12 cellular contexts compared by ENCODE assay signal in genomic region chr19:40740747-40741146, GRCh38. TPM values are rescaled to one million over a fixed set of nuclear protein-coding genes. Genes with fewer than 3 reads are reported as not detected.
A peak's percentile ranks its signal among the peaks of the same experiment; 100 is the strongest.
DNase-seq lines count a peak whose midpoint lies in the region; ATAC-seq and TF ChIP-seq lines count a peak whose summit lies in the region.
"Had no signal": no experiment of that assay in that cellular context is flagged by ENCODE, and none has a peak within 500 bp of the region (broad histone marks: within the 10 kb centered on the region; RNA-seq: fewer than 3 reads in every experiment).

No MANE protein-coding gene starts in this region.

- H4K20me1 ChIP-seq in H9 (ENCODE audit: control insufficient read depth, insufficient read depth, insufficient read length): no peaks in the 10 kb centered on the region

- no peak overlapping the region for H2BK5ac ChIP-seq in H9 (ENCODE audit: insufficient read length, low read length)

- H3K4me1 ChIP-seq in H9 (ENCODE audit: insufficient read depth, low read length) (0 out of 2 replicates have a peak, but pooled peaks cover 4% of the 10 kb centered on the region), adrenal gland (replicated peaks in 1 of 2) (peaks cover 0 to 10% of the 10 kb centered on the region in 2 donors)

- H3K9me3 Mint-ChIP-seq in H9: no peaks in the 10 kb centered on the region

- H3K4me3 ChIP-seq in epithelial cell of esophagus (ENCODE audit: low read length) (no peak overlapping the region), lower leg skin (ENCODE audit: low read depth, poor library complexity, severe bottlenecking) (no peak overlapping the region), adrenal gland (no peak overlapping the region)

- H4K5ac ChIP-seq in H9 (ENCODE audit: insufficient read length, low read depth, low read length): no peak overlapping the region

- no peak overlapping the region for H3T11ph ChIP-seq in H9 (ENCODE audit: low read length)

- H3K27ac ChIP-seq in H9 (ENCODE audit: insufficient read length, low read depth, low read length) (no peak overlapping the region), adrenal gland (peak overlapping the region in 1 of 5 donors; percentile 3)
- H3K27ac ChIP-seq: VCaP had no signal

- H2AK5ac ChIP-seq in H9 (ENCODE audit: insufficient read length, low read length): no peak overlapping the region

- H3K4me2 ChIP-seq in H9 (ENCODE audit: insufficient read depth, insufficient read length, low read length): no peak overlapping the region

- H3K14ac ChIP-seq in H9 (ENCODE audit: insufficient read depth, low read length): no peak overlapping the region

- DNase-seq in H9: no peak
- peak; percentile 66 for DNase-seq in epithelial cell of esophagus (ENCODE audit: low read depth)
- peak; percentile 89 to 96 for DNase-seq in lower leg skin (ENCODE audit: low spot score in 2 of 2)
- DNase-seq in stromal cell of bone marrow (ENCODE audit: low read depth): peak; percentile 83
- DNase-seq in NCI-H69 (lab: John Stamatoyannopoulos, UW): no peak
- no peak for DNase-seq in adrenal gland
- DNase-seq: activated effector memory CD4-positive, alpha-beta T cell treated with Interleukin-2 at 50 U/mL for 16 hours; stimulated activated CD4-positive, alpha-beta T cell treated with anti-CD3 and anti-CD28 coated beads, Interleukin-2, amount 100 ng/mL, for 24 hours had no signal

- intact Hi-C loops in lower leg skin (cut with DNase I; ENCODE audit: low total_unique reads) (no loop called here), adrenal gland (cut with DNase I) (no loop called here)

- no peak overlapping the region for H3K4me3 Mint-ChIP-seq in H9

- H3K9me3 ChIP-seq in H9 (ENCODE audit: control insufficient read depth, low read depth, low read length) (no peaks in the 10 kb centered on the region), adrenal gland (replicated peaks in 1 of 3) (no peaks in the 10 kb centered on the region)

- no peak overlapping the region for H3K18ac ChIP-seq in H9 (ENCODE audit: insufficient read length, low read depth, low read length)

- TF ChIP-seq POLR2A in lower leg skin (IDR thresholded peaks at IDR 0.05) (no peak), adrenal gland (IDR thresholded peaks at IDR 0.05) (no peak)

- no peaks in the 10 kb centered on the region for H3K27me3 ChIP-seq in H9 (ENCODE audit: insufficient read depth, low read length)
- H3K27me3 ChIP-seq in adrenal gland: no peaks in the 10 kb centered on the region

- peak overlapping the region in 2 of 3 experiments; percentile 51 to 92; a peak in 4 of 7 replicates for H3K27ac Mint-ChIP-seq in H9

- no peaks in the 10 kb centered on the region for H3K23me2 ChIP-seq in H9 (ENCODE audit: insufficient read length, low read depth, low read length, poor library complexity, severe bottlenecking)

- H2BK12ac ChIP-seq in H9 (ENCODE audit: insufficient read length, low read depth, low read length): no peak overlapping the region

- ATAC-seq in HG03460 (IDR thresholded peaks at IDR 0.05; ENCODE audit: unreplicated experiment) (no peak), GM18520 (IDR thresholded peaks at IDR 0.05; ENCODE audit: unreplicated experiment) (no peak)

- WGBS in H9 (ENCODE audit: extremely low coverage, insufficient read length, low lambda C conversion rate): no CpG with 5 or more reads among the region's 6 CpGs
- WGBS in lower leg skin, 2 donors: 23 to 32% methylated on average over 6 of the region's 6 CpGs
- WGBS in adrenal gland, 4 donors: 70 to 90% (median 87%) methylated on average over 5 to 6 of the region's 6 CpGs

- no peak overlapping the region for H4K91ac ChIP-seq in H9 (ENCODE audit: insufficient read length, low read depth, low read length)

- H3K56ac ChIP-seq in H9 (ENCODE audit: insufficient read length, low read depth, low read length): no peak overlapping the region

- peaks cover 6 to 37% (median 30%) of the 10 kb centered on the region in 3 experiments; a peak in 6 of 7 replicates for H3K36me3 Mint-ChIP-seq in H9 (ENCODE audit: insufficient read depth in 1 of 3, low read depth in 3 of 3)

- H3K79me1 ChIP-seq in H9 (ENCODE audit: insufficient read depth, low read depth, low read length, poor library complexity, severe bottlenecking): no peaks in the 10 kb centered on the region

- H2AFZ ChIP-seq in H9 (ENCODE audit: low read length): no peak overlapping the region

- H2BK20ac ChIP-seq in H9 (ENCODE audit: low read depth, low read length, poor library complexity, severe bottlenecking): no peak overlapping the region

- H3K23ac ChIP-seq in H9 (ENCODE audit: insufficient read length, low read depth, low read length): no peak overlapping the region

- peaks cover 11 to 15% of the 10 kb centered on the region in 2 experiments for H3K4me1 Mint-ChIP-seq in H9

- peaks cover 0 to 49% of the 10 kb centered on the region in 2 donors for H3K36me3 ChIP-seq in adrenal gland (replicated peaks in 1 of 2)

- H2BK15ac ChIP-seq in H9 (ENCODE audit: low read depth, low read length): no peak overlapping the region

- no peak overlapping the region for H2BK120ac ChIP-seq in H9 (ENCODE audit: low read depth, low read length, poor library complexity, severe bottlenecking)

- H3K79me2 ChIP-seq in H9 (ENCODE audit: insufficient read depth, low read length): no peaks in the 10 kb centered on the region

- H3K27me3 Mint-ChIP-seq in H9 (ENCODE audit: low read depth): no peaks in the 10 kb centered on the region

- TF ChIP-seq CTCF in H9 (conservative IDR thresholded peaks at IDR 0.05) (no peak), epithelial cell of esophagus (IDR thresholded peaks at IDR 0.05; ENCODE audit: insufficient read depth, low read depth, low read length, missing control alignments) (no peak), lower leg skin (IDR thresholded peaks at IDR 0.05) (no peak), adrenal gland (IDR thresholded peaks at IDR 0.05) (no peak)

- no peak overlapping the region for H3K4ac ChIP-seq in H9 (ENCODE audit: low read depth, low read length)

- no peak overlapping the region for H4K8ac ChIP-seq in H9 (replicated peaks; ENCODE audit: insufficient read length, low read depth, low read length)

- H3K9ac ChIP-seq in H9 (ENCODE audit: extremely low read depth, insufficient read length, low read length): no peak overlapping the region

RNA-seq across cellular contexts. Expression of gene ACTMAP, which starts 9.5 kb away (rescaled TPM):
- 27.7 and 31.5 TPM in 2 replicates for total RNA-seq in H9 (2021)
- 1 to 10 TPM; 4.1 to 8.5 (median 4.6) TPM for total RNA-seq in lower leg skin
- 10 to 100 TPM in 5 of 8 donors, 1 to 10 TPM in 3; 5.9 to 17.5 (median 12.2) TPM for total RNA-seq in adrenal gland
- polyA plus RNA-seq in adrenal gland: 10 to 100 TPM in 2 of 3 donors, 1 to 10 TPM in 1; 7.9 to 28.0 (median 18.6) TPM

RNA-seq across cellular contexts. Expression of gene SNRPA, which starts 10.3 kb away (rescaled TPM):
- total RNA-seq in H9 (2021): 199 and 225 TPM in 2 replicates
- 10 to 100 TPM; 18.0 to 52.4 (median 44.9) TPM for total RNA-seq in lower leg skin
- 10 to 100 TPM; 18.5 to 91.3 (median 57.3) TPM for total RNA-seq in adrenal gland
- polyA plus RNA-seq in adrenal gland: 100 to 1,000 TPM in 2 of 3 donors, 10 to 100 TPM in 1; 92.1 to 176 (median 164) TPM

RNA-seq across cellular contexts. Expression of gene ITPKC, which starts 23.8 kb away (rescaled TPM):
- 11.2 and 11.8 TPM in 2 replicates for total RNA-seq in H9 (2021)
- 100 to 1,000 TPM in 1 of 4 donors, 10 to 100 TPM in 3; 83.1 to 104 (median 93.6) TPM for total RNA-seq in lower leg skin
- total RNA-seq in adrenal gland: 10 to 100 TPM; 14.9 to 36.1 (median 22.5) TPM
- 10 to 100 TPM in 2 of 3 donors, 1 to 10 TPM in 1; 7.8 to 27.6 (median 24.9) TPM for polyA plus RNA-seq in adrenal gland

RNA-seq across cellular contexts. Expression of gene COQ8B, which starts 24.1 kb away (rescaled TPM):
- total RNA-seq in H9 (2021): 40.5 and 42.0 TPM in 2 replicates
- 10 to 100 TPM; 40.2 to 58.7 (median 44.1) TPM for total RNA-seq in lower leg skin
- total RNA-seq in adrenal gland: 10 to 100 TPM; 21.6 to 80.4 (median 51.9) TPM
- polyA plus RNA-seq in adrenal gland: 10 to 100 TPM; 13.7 to 69.3 (median 36.9) TPM

RNA-seq across cellular contexts. Expression of gene MIA, which starts 34.6 kb away (rescaled TPM):
- total RNA-seq in H9 (2021) (not detected in 2 replicates), lower leg skin (10 to 100 TPM; 10.4 to 17.0 (median 12.9) TPM), adrenal gland (1 to 10 TPM in 2 of 8 donors, under 1 TPM in 1, not detected in 5; 0.74 to 9.2 (median 1.0) TPM)
- polyA plus RNA-seq in adrenal gland: 1 to 10 TPM in 2 of 3 donors, not detected in 1; 8.3 to 8.7 TPM
- total RNA-seq: Daoy had no signal

Comparison
In these comparisons a context has a peak if more than half of its experiments do, and no peak if none do; other contexts are left out.
1. DNase-seq: peak in epithelial cell of esophagus (single experiment), lower leg skin (2 of 2) and stromal cell of bone marrow (single experiment); none in H9 (single experiment), NCI-H69 (single experiment) and adrenal gland (0 of 7).